In genomic region chr1:89609781-89610456, GRCh38 we compare ENCODE assay signal across 1 cellular context.
TF ChIP-seq lines count a peak whose summit lies in the region.

No MANE protein-coding gene starts in this region.

TF ChIP-seq in HepG2, 621 proteins besides CTCF, POLR2A, EP300 and RAD21 (continued from another document and continues in another):
- no peak for TF ChIP-seq THAP8 (CRISPR knock-in tag; IDR thresholded peaks at IDR 0.05; ENCODE audit: borderline replicate concordance)
- TF ChIP-seq CSRNP1 (CRISPR knock-in tag; IDR thresholded peaks at IDR 0.05): no peak
- TF ChIP-seq BRCA1 (CRISPR knock-in tag; IDR thresholded peaks at IDR 0.05): no peak
- no peak for TF ChIP-seq ZNF850 (CRISPR knock-in tag; conservative IDR thresholded peaks at IDR 0.05)
- TF ChIP-seq TEAD3 (CRISPR knock-in tag; optimal IDR thresholded peaks at IDR 0.05; ENCODE audit: borderline replicate concordance): peak; percentile 76
- 0 out of 2 replicates have a peak, but pooled peaks have one; percentile 60 for TF ChIP-seq ZNF772 (CRISPR knock-in tag; IDR thresholded peaks at IDR 0.05)
- TF ChIP-seq SNAI1 (CRISPR knock-in tag; IDR thresholded peaks at IDR 0.05; ENCODE audit: borderline replicate concordance): peak; percentile 58; the same call in 1 of the 2 replicates
- TF ChIP-seq TEF (CRISPR knock-in tag; IDR thresholded peaks at IDR 0.05): no peak
- TF ChIP-seq ZNF660 (CRISPR knock-in tag; IDR thresholded peaks at IDR 0.05; ENCODE audit: borderline replicate concordance, low read depth): no peak; the same call in 1 of the 2 replicates
- TF ChIP-seq THAP11 (CRISPR knock-in tag; IDR thresholded peaks at IDR 0.05): 0 out of 2 replicates have a peak, but pooled peaks have one; percentile 26
- TF ChIP-seq ZNF547 (CRISPR knock-in tag; IDR thresholded peaks at IDR 0.05): no peak; the same call in 1 of the 2 replicates
- TF ChIP-seq TERF1 (CRISPR knock-in tag; IDR thresholded peaks at IDR 0.05): no peak
- 0 out of 2 replicates have a peak, but pooled peaks have one; percentile 22 for TF ChIP-seq ZBED4 (CRISPR knock-in tag; IDR thresholded peaks at IDR 0.05; ENCODE audit: borderline replicate concordance)
- TF ChIP-seq ZNF451 (CRISPR knock-in tag; IDR thresholded peaks at IDR 0.05): 0 out of 2 replicates have a peak, but pooled peaks have one; percentile 63
- TF ChIP-seq ZNF18 (CRISPR knock-in tag; IDR thresholded peaks at IDR 0.05; ENCODE audit: insufficient replicate concordance): no peak
- no peak for TF ChIP-seq ZC3H4 (CRISPR knock-in tag; IDR thresholded peaks at IDR 0.05; ENCODE audit: borderline replicate concordance)
- TF ChIP-seq ZNF709 (CRISPR knock-in tag; IDR thresholded peaks at IDR 0.05): no peak
- TF ChIP-seq SRSF1 (optimal IDR thresholded peaks at IDR 0.05; ENCODE audit: low read depth, low read length): no peak
- no peak for TF ChIP-seq MED8 (CRISPR knock-in tag; IDR thresholded peaks at IDR 0.05; ENCODE audit: insufficient replicate concordance)
- TF ChIP-seq E2F5 (CRISPR knock-in tag; conservative IDR thresholded peaks at IDR 0.05): no peak
- no peak for TF ChIP-seq ZNF740 (CRISPR knock-in tag; IDR thresholded peaks at IDR 0.05)
- TF ChIP-seq GPN1 (CRISPR knock-in tag; IDR thresholded peaks at IDR 0.05; ENCODE audit: borderline replicate concordance): no peak
- no peak for TF ChIP-seq HOXA5 (CRISPR knock-in tag; IDR thresholded peaks at IDR 0.05)
- no peak for TF ChIP-seq CENPT (CRISPR knock-in tag; IDR thresholded peaks at IDR 0.05; ENCODE audit: low read depth)
- no peak for TF ChIP-seq HMGXB3 (CRISPR knock-in tag; IDR thresholded peaks at IDR 0.05; ENCODE audit: borderline replicate concordance)
- no peak for TF ChIP-seq ELK4 (CRISPR knock-in tag; IDR thresholded peaks at IDR 0.05; ENCODE audit: borderline replicate concordance)
- TF ChIP-seq ZBTB46 (CRISPR knock-in tag; IDR thresholded peaks at IDR 0.05; ENCODE audit: borderline replicate concordance): no peak
- TF ChIP-seq ZNF552 (CRISPR knock-in tag; IDR thresholded peaks at IDR 0.05; ENCODE audit: borderline replicate concordance): no peak
- TF ChIP-seq SP2 (CRISPR knock-in tag; IDR thresholded peaks at IDR 0.05): no peak
- TF ChIP-seq KLF6 (CRISPR knock-in tag; IDR thresholded peaks at IDR 0.05): no peak
